Comparison of ENCODE assay signal across 1 cellular context in genomic region chr2:228613133-228613532, GRCh38.
TF ChIP-seq lines count a peak whose summit lies in the region.

No MANE protein-coding gene starts in this region.

TF ChIP-seq in GM12878, 131 proteins besides CTCF, POLR2A, EP300 and RAD21 (continued from another document):
- TF ChIP-seq RELB (IDR thresholded peaks at IDR 0.05; ENCODE audit: low read depth): no peak
- TF ChIP-seq ATF7 (IDR thresholded peaks at IDR 0.05; ENCODE audit: low read depth): peak; percentile 59; the same call in 1 of the 2 replicates
- TF ChIP-seq YBX1 (IDR thresholded peaks at IDR 0.05): no peak
- TF ChIP-seq RUNX3 (IDR thresholded peaks at IDR 0.05; ENCODE audit: low read length): peak; percentile 28; the same call in 1 of the 2 replicates
- TF ChIP-seq RELA (IDR thresholded peaks at IDR 0.05; ENCODE audit: borderline replicate concordance, partially characterized antibody): no peak
- TF ChIP-seq ATF2 (IDR thresholded peaks at IDR 0.05; ENCODE audit: low read length): peak; percentile 53
- peak; percentile 67 for TF ChIP-seq MTA2 (IDR thresholded peaks at IDR 0.05; ENCODE audit: low read depth)
- TF ChIP-seq IRF4 (IDR thresholded peaks at IDR 0.05; ENCODE audit: low read depth, low read length): peak; percentile 47; the same call in 1 of the 2 replicates
- TF ChIP-seq SUPT20H (IDR thresholded peaks at IDR 0.05; ENCODE audit: borderline replicate concordance, control insufficient read depth, low read depth, low read length): no peak
- no peak for TF ChIP-seq HSF1 (IDR thresholded peaks at IDR 0.05; ENCODE audit: low read depth, low read length)
